Comparison of ENCODE assay signal across 8 cellular contexts in the genomic region with DNA sequence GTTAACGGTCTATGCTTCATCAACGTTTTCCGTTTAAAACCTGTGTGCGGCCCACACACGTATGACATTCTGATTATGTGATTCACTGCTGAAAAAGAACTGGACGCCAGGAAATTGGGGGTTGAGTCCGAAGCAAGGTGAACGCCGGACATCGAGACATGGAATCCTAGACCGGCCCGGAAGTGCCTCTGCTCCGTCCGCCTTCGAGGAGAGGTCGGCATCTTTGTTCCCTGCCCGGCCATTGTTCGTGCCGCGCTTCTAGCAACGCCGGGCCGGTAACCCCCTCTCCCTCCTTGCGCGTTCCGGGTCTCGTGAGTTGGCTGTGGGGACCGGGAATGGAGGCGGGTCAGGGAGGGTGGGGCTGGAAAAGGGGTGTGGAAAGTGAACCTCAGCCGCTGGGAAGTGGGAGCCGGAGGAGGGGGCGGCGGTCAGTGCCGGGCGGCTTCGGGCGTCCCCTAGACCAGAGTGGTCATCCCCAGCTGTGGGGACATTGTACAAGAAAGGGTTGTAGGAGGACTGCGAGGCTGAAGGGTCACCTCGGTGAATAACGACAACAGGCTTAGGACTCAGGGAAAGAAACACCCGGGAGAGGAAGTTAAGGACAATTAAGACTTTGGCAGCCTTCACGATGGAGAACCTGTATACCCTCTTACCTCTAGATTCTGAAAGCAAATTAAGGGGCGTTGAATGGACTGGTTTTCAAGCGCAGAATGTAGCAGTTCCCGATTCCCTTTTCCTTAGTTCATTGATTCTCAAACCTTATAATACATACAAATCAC. TPM values are rescaled to one million over a fixed set of nuclear protein-coding genes. Genes with fewer than 3 reads are reported as not detected.
A peak's percentile ranks its signal among the peaks of the same experiment; 100 is the strongest.
DNase-seq lines count a peak whose midpoint lies in the region; ATAC-seq, FAIRE-seq and TF ChIP-seq lines count a peak whose summit lies in the region.

A gene (plus strand): TSS at position 220 of the 779 bp plus-strand sequence. CDS start 1,810 bp downstream, outside the sequence.

- H3K4ac ChIP-seq in neuronal stem cell (ENCODE audit: low read length) = no peak within 1 kb of the TSS

- no peak within 1 kb of the TSS for H4K8ac ChIP-seq in neuronal stem cell (ENCODE audit: low read depth, low read length)

- H3K79me2 ChIP-seq in DOHH2 (ENCODE audit: control insufficient read depth, low read length) = peaks cover 7% of the 10 kb centered on the region

- 0 out of 2 replicates have a peak, but pooled peaks cover 5% of the 10 kb centered on the region for H3F3A ChIP-seq in DOHH2 (ENCODE audit: control insufficient read depth, insufficient read depth)

- DNase-seq in NT2/D1 (ENCODE audit: low read depth, low spot score) (peak; percentile 44), glomerular visceral epithelial cell (ENCODE audit: extremely low spot score) (peak; percentile 93), neuronal stem cell (ENCODE audit: low spot score) (peak; percentile 84), urothelium cell line (ENCODE audit: low spot score) (peak; percentile 86)

- TF ChIP-seq CTCF in DOHH2 (IDR thresholded peaks at IDR 0.05; ENCODE audit: low read depth, low read length, poor library complexity, severe bottlenecking) = no peak

- H3K4me1 Mint-ChIP-seq in activated naive CD8-positive, alpha-beta T cell (ENCODE audit: low read depth) = peaks cover 6% of the 10 kb centered on the region

- no peaks in the 10 kb centered on the region for H3K9me3 Mint-ChIP-seq in activated naive CD8-positive, alpha-beta T cell (ENCODE audit: low read depth)

- peak within 1 kb of the TSS; percentile 91 for H3K4me3 Mint-ChIP-seq in activated naive CD8-positive, alpha-beta T cell

- H4K20me1 ChIP-seq in DOHH2 (ENCODE audit: control insufficient read depth, insufficient read depth, low read depth, low read length) = no peaks in the 10 kb centered on the region

- H3K27me3 ChIP-seq in DOHH2 (ENCODE audit: control insufficient read depth, low read length) (peaks cover 10% of the 10 kb centered on the region), HUES48 (ENCODE audit: control insufficient read depth, insufficient read depth, low read length) (peaks cover 39% of the 10 kb centered on the region), NT2/D1 (ENCODE audit: insufficient read depth, insufficient read length) (peaks cover 42% of the 10 kb centered on the region), neuronal stem cell (ENCODE audit: control insufficient read depth in 3 of 3, insufficient read depth in 3 of 3, low read depth in 1 of 3, low read length in 3 of 3) (peaks cover 0 to 17% (median 6%) of the 10 kb centered on the region in 3 experiments)

- peak within 1 kb of the TSS; percentile 82 for H3K18ac ChIP-seq in neuronal stem cell (ENCODE audit: low read length)

- no peak within 1 kb of the TSS for H2BK5ac ChIP-seq in neuronal stem cell (ENCODE audit: low read length)

- H3K9me3 ChIP-seq in DOHH2 (ENCODE audit: control insufficient read depth, insufficient read depth, low read length) = no peaks in the 10 kb centered on the region
- H3K9me3 ChIP-seq in HUES48 (ENCODE audit: control insufficient read depth, insufficient read depth, low read length) = no peaks in the 10 kb centered on the region; the same call in 1 of the 2 replicates
- H3K9me3 ChIP-seq in NT2/D1 (ENCODE audit: insufficient read depth, low read length) = no peaks in the 10 kb centered on the region
- H3K9me3 ChIP-seq in neuronal stem cell (replicated peaks in 1 of 2; ENCODE audit: control insufficient read depth in 2 of 2, insufficient read depth in 1 of 2, low read depth in 1 of 2, low read length in 2 of 2) = no peaks in the 10 kb centered on the region

- H2BK15ac ChIP-seq in neuronal stem cell (ENCODE audit: low read length) = no peak within 1 kb of the TSS

- H3K36me3 ChIP-seq in DOHH2 (ENCODE audit: control insufficient read depth, low read length) (peaks cover 21% of the 10 kb centered on the region), HUES48 (ENCODE audit: control insufficient read depth, insufficient read depth, low read length) (peaks cover 31% of the 10 kb centered on the region), NT2/D1 (ENCODE audit: insufficient read depth, insufficient read length, low read length) (peaks cover 31% of the 10 kb centered on the region), neuronal stem cell (replicated peaks in 1 of 2; ENCODE audit: control insufficient read depth in 2 of 2, insufficient read depth in 2 of 2, low read length in 2 of 2) (peaks cover 17 to 37% of the 10 kb centered on the region in 2 donors)

- H3K27me3 Mint-ChIP-seq in activated naive CD8-positive, alpha-beta T cell = peaks cover 31% of the 10 kb centered on the region

- peak within 1 kb of the TSS; percentile 14 for H3K9ac ChIP-seq in HUES48 (ENCODE audit: low read depth, low read length)
- peak within 1 kb of the TSS; percentile 77 for H3K9ac ChIP-seq in NT2/D1 (ENCODE audit: insufficient read length, low read depth)
- H3K9ac ChIP-seq in neuronal stem cell (ENCODE audit: low read depth, low read length, poor library complexity) = peak within 1 kb of the TSS; percentile 32

- H3K9me2 ChIP-seq in DOHH2 (replicated peaks; ENCODE audit: control insufficient read depth, low read length) = no peaks in the 10 kb centered on the region

- H2BK120ac ChIP-seq in neuronal stem cell (ENCODE audit: low read depth, low read length) = no peak within 1 kb of the TSS

- peak within 1 kb of the TSS; percentile 23 for H3K27ac Mint-ChIP-seq in activated naive CD8-positive, alpha-beta T cell

- peak; percentile 85 for ATAC-seq in GM21447 (IDR thresholded peaks at IDR 0.05; ENCODE audit: unreplicated experiment)

- H3K23ac ChIP-seq in neuronal stem cell (ENCODE audit: low read depth, low read length, poor library complexity) = peak within 1 kb of the TSS; percentile 37

- H3K4me1 ChIP-seq in DOHH2 (ENCODE audit: control insufficient read depth, low read length) (peaks cover 19% of the 10 kb centered on the region), HUES48 (ENCODE audit: control insufficient read depth, insufficient read depth, low read length) (0 out of 2 replicates have a peak, but pooled peaks cover 6% of the 10 kb centered on the region), NT2/D1 (ENCODE audit: insufficient read depth, insufficient read length) (no peaks in the 10 kb centered on the region), neuronal stem cell (ENCODE audit: control insufficient read depth in 2 of 2, insufficient read depth in 1 of 2, low read depth in 1 of 2, low read length in 2 of 2) (peaks cover 0 to 4% of the 10 kb centered on the region in 2 donors)

- no peak within 1 kb of the TSS for H2AK5ac ChIP-seq in neuronal stem cell (ENCODE audit: low read depth, low read length)

- no peak within 1 kb of the TSS for H3K27ac ChIP-seq in DOHH2 (ENCODE audit: low read depth, low read length)
- H3K27ac ChIP-seq in HUES48 (ENCODE audit: low read depth, low read length) = peak within 1 kb of the TSS; percentile 77
- H3K27ac ChIP-seq in neuronal stem cell (replicated peaks; ENCODE audit: low read length) = peak within 1 kb of the TSS; percentile 78

- peak within 1 kb of the TSS; percentile 21 for H3K14ac ChIP-seq in neuronal stem cell (ENCODE audit: low read length)

- H3K36me3 Mint-ChIP-seq in activated naive CD8-positive, alpha-beta T cell = peaks cover 3% of the 10 kb centered on the region

- no CpG with 5 or more reads among the region's 45 CpGs for WGBS in neuronal stem cell (ENCODE audit: extremely low coverage in 2 of 2, insufficient read length in 2 of 2, insufficient replicate concordance in 1 of 2), 2 donors

- no peak for FAIRE-seq in urothelium cell line (lab: Jason Lieb, UNC)

- H4K91ac ChIP-seq in neuronal stem cell (ENCODE audit: low read depth, low read length, poor library complexity) = no peak within 1 kb of the TSS

- H2BK12ac ChIP-seq in neuronal stem cell (ENCODE audit: low read length) = no peak within 1 kb of the TSS

- peaks cover 2% of the 10 kb centered on the region for H3K79me1 ChIP-seq in neuronal stem cell (ENCODE audit: low read depth, low read length)

- H3K4me2 ChIP-seq in DOHH2 (ENCODE audit: low read length) (peak within 1 kb of the TSS; percentile 93), neuronal stem cell (ENCODE audit: insufficient read depth, low read length, poor library complexity, severe bottlenecking) (peak within 1 kb of the TSS; percentile 54)

- H3K4me3 ChIP-seq in DOHH2 (ENCODE audit: low read length) (peak within 1 kb of the TSS; percentile 93), HUES48 (ENCODE audit: low read depth, low read length) (peak within 1 kb of the TSS; percentile 94), NT2/D1 (ENCODE audit: insufficient read length, low read depth) (peak within 1 kb of the TSS; percentile 84), neuronal stem cell (ENCODE audit: low read length in 2 of 2) (peak within 1 kb of the TSS; percentile 86 to 92)

- peak within 1 kb of the TSS; percentile 89 for H2AFZ ChIP-seq in neuronal stem cell (ENCODE audit: low read length)

RNA-seq across cellular contexts. Expression of the gene that starts here (rescaled TPM):
- 15.8 TPM for polyA plus RNA-seq in neuronal stem cell (2013, experiment 1 of 2)
- 16.0 TPM for polyA plus RNA-seq in neuronal stem cell (2013, experiment 2 of 2)

Comparison
In these comparisons a context has a peak if more than half of its experiments do, and no peak if none do; other contexts are left out.
1. H3K9ac ChIP-seq: peak in every context shown above with its lines; median percentile 77 in NT2/D1; 32 in neuronal stem cell; 14 in HUES48.